Comparison of ENCODE assay signal across 9 cellular contexts in the genomic region with DNA sequence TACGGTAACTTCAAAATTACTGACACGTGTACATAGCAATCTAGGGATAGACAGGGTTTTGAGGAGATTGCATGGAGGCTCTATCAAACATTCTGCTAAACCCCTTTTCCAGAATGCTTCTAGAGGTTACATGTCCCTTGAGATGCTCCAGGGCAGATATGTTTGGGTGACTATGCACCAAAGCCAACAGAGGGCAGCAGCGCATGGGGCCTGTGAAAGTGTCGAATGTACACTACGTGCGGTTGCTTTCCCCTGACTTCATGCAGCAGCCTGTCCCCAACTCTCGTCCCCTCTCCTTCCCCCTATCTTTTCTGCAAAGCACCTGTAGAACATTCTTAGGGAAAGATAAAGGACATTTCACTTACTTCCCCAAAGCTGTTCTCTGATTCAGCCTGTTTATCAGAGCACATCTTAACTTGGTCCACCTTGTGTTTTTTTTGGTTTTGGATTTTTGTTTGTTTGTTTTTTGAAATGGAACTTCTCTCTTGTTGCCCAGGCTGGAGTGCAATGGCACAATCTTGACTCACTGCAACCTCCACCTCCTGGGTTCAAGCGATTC.
A peak's percentile ranks its signal among the peaks of the same experiment; 100 is the strongest.
DNase-seq lines count a peak whose midpoint lies in the region; ATAC-seq, FAIRE-seq and TF ChIP-seq lines count a peak whose summit lies in the region.
"Had no signal": no experiment of that assay in that cellular context is flagged by ENCODE, and none has a peak within 500 bp of the region (broad histone marks: within the 10 kb centered on the region; RNA-seq: fewer than 3 reads in every experiment).

No MANE protein-coding gene starts in this region.

- no peaks in the 10 kb centered on the region for H3K27me3 Mint-ChIP-seq in CD14-positive monocyte (ENCODE audit: low read depth in 3 of 3)

- peaks cover 67 to 93% of the 10 kb centered on the region in 2 donors for H3K36me3 Mint-ChIP-seq in CD14-positive monocyte

- POLR2A ChIA-PET in AG04449 (lab: Yijun Ruan, JAX): no interaction called here

- H3K27ac Mint-ChIP-seq in CD14-positive monocyte: peak overlapping the region in 1 of 7 donors; percentile 37

- DNase-seq in AG04449 (ENCODE audit: low read depth, low spot score) (no peak), RPMI7951 (ENCODE audit: low read depth) (peak; percentile 22), epithelial cell of proximal tubule (ENCODE audit: low read depth) (no peak), CD14-positive monocyte (ENCODE audit: low spot score) (no peak), MG63 (no peak)
- DNase-seq in stimulated activated naive CD4-positive, alpha-beta T cell treated with Interleukin-2 at 50 U/mL for 16 hours (lab: John Stamatoyannopoulos, UW): peak; percentile 1

- no peaks in the 10 kb centered on the region for H3K9me3 ChIP-seq in MG63

- no peak overlapping the region for H3K4me3 Mint-ChIP-seq in CD14-positive monocyte

- H3K4me3 ChIP-seq in AG04449 (ENCODE audit: low read depth, low read length) (no peak overlapping the region), epithelial cell of proximal tubule (ENCODE audit: low read depth, low read length) (no peak overlapping the region), MG63 (no peak overlapping the region)

- no peaks in the 10 kb centered on the region for H3K4me1 Mint-ChIP-seq in CD14-positive monocyte

- CTCF ChIA-PET in AG04449 (lab: Yijun Ruan, JAX): interaction anchor here (0.8 to 14.4 kb wide), 5 partner anchors 9 to 260 kb away, joined by 3 to 159 read pairs (median 5); no protein-coding TSS in a partner anchor

- TF ChIP-seq CTCF in AG04449 (IDR thresholded peaks at IDR 0.05; ENCODE audit: insufficient read depth, low read length, missing control alignments) (peak; percentile 71), epithelial cell of proximal tubule (conservative IDR thresholded peaks at IDR 0.05; ENCODE audit: low read depth, low read length) (peak; percentile 47), CD14-positive monocyte (IDR thresholded peaks at IDR 0.05) (no peak)

- no peak for ATAC-seq in HG03159 (IDR thresholded peaks at IDR 0.05; ENCODE audit: unreplicated experiment)

- H3K9me3 Mint-ChIP-seq in CD14-positive monocyte: no peaks in the 10 kb centered on the region

- FAIRE-seq in G401.6 (lab: Jason Lieb, UNC): peak; percentile 77
- FAIRE-seq: endometrium had no signal

- peaks cover 8% of the 10 kb centered on the region for H3K36me3 ChIP-seq in MG63

- intact Hi-C loops in CD14-positive monocyte (cut with micrococcal nuclease): no loop called here

- no peaks in the 10 kb centered on the region for H3K27me3 ChIP-seq in MG63

Comparison
In these comparisons a context has a peak if more than half of its experiments do, and no peak if none do; other contexts are left out.
1. DNase-seq: peak in RPMI7951 (single experiment) and stimulated activated naive CD4-positive, alpha-beta T cell treated with Interleukin-2 at 50 U/mL for 16 hours (single experiment); none in AG04449 (single experiment), epithelial cell of proximal tubule (single experiment), CD14-positive monocyte (single experiment) and MG63 (single experiment).